ENCODE assay signal across 9 cellular contexts in the genomic region with DNA sequence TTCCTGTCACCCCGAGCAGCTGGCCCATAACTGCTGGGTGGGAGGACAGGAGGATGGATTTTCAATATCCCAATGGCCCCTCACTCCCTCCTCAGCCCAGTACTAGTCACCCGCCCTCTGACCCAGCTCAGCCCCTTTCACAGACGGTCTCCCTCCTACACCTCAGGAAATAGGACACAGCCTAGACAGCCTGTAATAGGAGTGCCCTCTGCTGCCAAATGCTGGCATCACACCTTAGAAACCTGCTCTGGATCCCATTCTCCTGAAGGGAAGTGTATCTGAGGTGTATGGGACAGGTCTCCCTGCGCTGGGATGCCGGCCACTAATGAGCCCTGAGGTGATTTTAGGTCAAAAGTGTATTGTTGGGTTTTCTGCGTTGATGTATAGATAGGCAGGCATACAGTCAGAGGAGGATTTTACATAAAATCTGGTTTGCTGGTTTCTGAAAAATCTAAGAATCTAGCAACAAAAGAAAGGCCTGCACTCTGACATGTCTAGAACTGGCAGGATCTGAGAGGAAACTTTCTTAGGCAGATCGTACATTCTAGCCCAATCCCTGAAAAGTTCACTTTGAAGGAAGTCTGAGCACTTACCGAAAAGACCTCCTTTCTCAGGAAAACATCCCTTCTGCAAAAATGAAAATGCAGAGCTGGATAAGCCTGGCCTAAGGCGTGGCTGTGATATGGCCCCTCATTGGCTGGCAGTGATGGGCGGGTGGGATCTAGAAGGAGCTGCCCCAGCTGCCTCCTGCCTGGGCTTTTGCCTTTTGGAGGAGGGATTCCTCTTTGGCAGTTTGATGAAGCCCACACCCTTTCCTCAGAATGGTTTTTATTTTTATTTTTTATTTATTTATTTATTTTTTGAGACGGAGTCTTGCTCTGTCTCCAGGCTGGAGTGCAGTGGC. TPM values are rescaled to one million over a fixed set of nuclear protein-coding genes. Genes with fewer than 3 reads are reported as not detected.
DNase-seq lines count a peak whose midpoint lies in the region; ATAC-seq and TF ChIP-seq lines count a peak whose summit lies in the region.
"Had no signal": no experiment of that assay in that cellular context is flagged by ENCODE, and none has a peak within 500 bp of the region (broad histone marks: within the 10 kb centered on the region; RNA-seq: fewer than 3 reads in every experiment).

No MANE protein-coding gene starts in this region.

- H3K27me3 ChIP-seq in DOHH2 (ENCODE audit: control insufficient read depth, low read length) (peaks cover 18% of the 10 kb centered on the region), GM23338 (ENCODE audit: insufficient read depth) (no peaks in the 10 kb centered on the region), PC-9 (ENCODE audit: insufficient read depth, low read depth) (no peaks in the 10 kb centered on the region), osteoblast (ENCODE audit: insufficient read depth, low read length) (no peaks in the 10 kb centered on the region), uterus (no peaks in the 10 kb centered on the region)

- H3K9me3 Mint-ChIP-seq in GM23338, result no peaks in the 10 kb centered on the region; the same call in 2 of the 3 replicates
- H3K9me3 Mint-ChIP-seq in activated T-helper 17 cell treated with anti-CD3 and anti-CD28 coated beads, Interleukin-2, amount 50 U/mL, for 72 hours, result no peaks in the 10 kb centered on the region
- H3K9me3 Mint-ChIP-seq: activated naive CD4-positive, alpha-beta T cell treated with anti-CD3 and anti-CD28 coated beads, Interleukin-2, amount 50 U/mL, for 24 hours had no signal

- H3K9me3 ChIP-seq in DOHH2 (ENCODE audit: control insufficient read depth, insufficient read depth, low read length) (no peaks in the 10 kb centered on the region), PC-9 (ENCODE audit: insufficient read depth, low read depth) (no peaks in the 10 kb centered on the region; the same call in 1 of the 2 replicates), osteoblast (ENCODE audit: low read depth, low read length) (no peaks in the 10 kb centered on the region), uterus (no peaks in the 10 kb centered on the region)

- no TSS peak for BruUV-seq in PC-9 (replicated peaks; lab: Mats Ljungman, UMichigan)

- TF ChIP-seq POLR2A in uterus (IDR thresholded peaks at IDR 0.05), result no peak

- DNase-seq in GM23338 (ENCODE audit: low spot score) (peak; percentile 93), LNCaP clone FGC (ENCODE audit: low read depth) (peak; percentile 37), PC-9 (peak; percentile 56 to 79), foreskin melanocyte (peak; percentile 52), osteoblast (ENCODE audit: insufficient read length, low spot score, missing footprints) (peak; percentile 88), uterus (peak; percentile 74 to 79)

- intact Hi-C loops in PC-9 (cut with micrococcal nuclease; ENCODE audit: unreplicated experiment) (loop anchor here (1.0 to 2.0 kb wide), 2 partner anchors 51 to 52 kb away; no protein-coding TSS in a partner anchor), uterus (cut with DNase I; ENCODE audit: low total_unique reads) (loop anchor here (5.0 kb wide), 1 partner anchor 52 kb away; no protein-coding TSS in a partner anchor)

- H3K4me3 ChIP-seq in DOHH2 (ENCODE audit: low read length), result no peak overlapping the region
- H3K4me3 ChIP-seq in GM23338, result no peak overlapping the region
- no peak overlapping the region for H3K4me3 ChIP-seq in LNCaP clone FGC (ENCODE audit: low read depth, low read length)
- no peak overlapping the region for H3K4me3 ChIP-seq in PC-9
- H3K4me3 ChIP-seq in osteoblast (ENCODE audit: insufficient read depth, low read length), result no peak overlapping the region
- no peak overlapping the region for H3K4me3 ChIP-seq in uterus

- no peak overlapping the region for H3K27ac Mint-ChIP-seq in GM23338
- no peak overlapping the region for H3K27ac Mint-ChIP-seq in activated T-helper 17 cell treated with anti-CD3 and anti-CD28 coated beads, Interleukin-2, amount 50 U/mL, for 72 hours
- H3K27ac Mint-ChIP-seq: activated naive CD4-positive, alpha-beta T cell treated with anti-CD3 and anti-CD28 coated beads, Interleukin-2, amount 50 U/mL, for 24 hours had no signal

- H3K79me2 ChIP-seq in DOHH2 (ENCODE audit: control insufficient read depth, low read length) (no peaks in the 10 kb centered on the region), GM23338 (replicated peaks; ENCODE audit: insufficient read depth) (peaks cover 4% of the 10 kb centered on the region; the same call in 1 of the 2 replicates), PC-9 (ENCODE audit: low read depth) (peaks cover 5% of the 10 kb centered on the region; the same call in 1 of the 2 replicates), osteoblast (ENCODE audit: insufficient read depth, low read length) (peaks cover 7% of the 10 kb centered on the region)

- H3K4me1 ChIP-seq in DOHH2 (ENCODE audit: control insufficient read depth, low read length) (peaks cover 5% of the 10 kb centered on the region; the same call in 1 of the 2 replicates), GM23338 (ENCODE audit: insufficient read depth) (peaks cover 11% of the 10 kb centered on the region), PC-9 (replicated peaks; ENCODE audit: insufficient read depth) (peaks cover 6% of the 10 kb centered on the region), osteoblast (ENCODE audit: insufficient read depth, low read length) (peaks cover 10% of the 10 kb centered on the region), uterus (no peaks in the 10 kb centered on the region)

- H3K4me2 ChIP-seq in DOHH2 (ENCODE audit: low read length) (no peak overlapping the region), GM23338 (no peak overlapping the region), PC-9 (no peak overlapping the region), osteoblast (ENCODE audit: insufficient read depth, low read length) (no peak overlapping the region)

- no peaks in the 10 kb centered on the region; the same call in 1 of the 3 replicates for H3K36me3 Mint-ChIP-seq in GM23338 (ENCODE audit: low read depth)
- H3K36me3 Mint-ChIP-seq in activated T-helper 17 cell treated with anti-CD3 and anti-CD28 coated beads, Interleukin-2, amount 50 U/mL, for 72 hours (ENCODE audit: low read depth), result no peaks in the 10 kb centered on the region
- H3K36me3 Mint-ChIP-seq: activated naive CD4-positive, alpha-beta T cell treated with anti-CD3 and anti-CD28 coated beads, Interleukin-2, amount 50 U/mL, for 24 hours had no signal

- peaks cover 11% of the 10 kb centered on the region for H3K4me1 Mint-ChIP-seq in GM23338
- H3K4me1 Mint-ChIP-seq in activated T-helper 17 cell treated with anti-CD3 and anti-CD28 coated beads, Interleukin-2, amount 50 U/mL, for 72 hours, result peaks cover 5% of the 10 kb centered on the region

- H3F3A ChIP-seq in DOHH2 (ENCODE audit: control insufficient read depth, insufficient read depth), result no peaks in the 10 kb centered on the region
- no peaks in the 10 kb centered on the region for H3F3A ChIP-seq in GM23338 (replicated peaks; ENCODE audit: low read depth)
- H3F3A ChIP-seq in PC-9 (ENCODE audit: insufficient read depth, low read depth), result peaks cover 8% of the 10 kb centered on the region; the same call in 1 of the 2 replicates

- CTCF ChIA-PET in PC-9 (lab: Charles Lee), result interaction anchor here (0.6 to 1.3 kb wide), 3 partner anchors 50 to 1378 kb away, joined by 3 to 7 read pairs (median 3); no protein-coding TSS in a partner anchor

- POLR2A ChIA-PET in PC-9 (lab: Charles Lee; ENCODE audit: unreplicated experiment), result no interaction called here

- TF ChIP-seq CTCF in DOHH2 (IDR thresholded peaks at IDR 0.05; ENCODE audit: low read depth, low read length, poor library complexity, severe bottlenecking) (peak; percentile 75), GM23338 (conservative IDR thresholded peaks at IDR 0.05; ENCODE audit: low read depth in 2 of 2) (peak; percentile 81 to 97), LNCaP clone FGC (IDR thresholded peaks at IDR 0.05; ENCODE audit: control insufficient read depth, extremely low read depth, insufficient read depth) (peak; percentile 96), PC-9 (conservative IDR thresholded peaks at IDR 0.05) (peak; percentile 91), osteoblast (IDR thresholded peaks at IDR 0.05; ENCODE audit: extremely low read depth, low read depth, low read length) (peak; percentile 96), uterus (IDR thresholded peaks at IDR 0.05) (peak; percentile 76 to 82 (median 78))

- H3K27ac ChIP-seq in DOHH2 (ENCODE audit: low read depth, low read length), result no peak overlapping the region
- no peak overlapping the region for H3K27ac ChIP-seq in GM23338 (ENCODE audit: low read depth)
- H3K27ac ChIP-seq in PC-9, result no peak overlapping the region
- H3K27ac ChIP-seq in osteoblast (ENCODE audit: low read depth, low read length), result no peak overlapping the region
- H3K27ac ChIP-seq in uterus, result peak overlapping the region in 1 of 2 donors; percentile 10

- H2AFZ ChIP-seq in GM23338 (no peak overlapping the region), PC-9 (no peak overlapping the region), osteoblast (ENCODE audit: low read length) (peak overlapping the region; percentile 7)

- H3K36me3 ChIP-seq in DOHH2 (ENCODE audit: control insufficient read depth, low read length), result no peaks in the 10 kb centered on the region
- H3K36me3 ChIP-seq in GM23338 (ENCODE audit: insufficient read depth), result peaks cover 3% of the 10 kb centered on the region; the same call in 1 of the 2 replicates
- no peaks in the 10 kb centered on the region for H3K36me3 ChIP-seq in PC-9 (ENCODE audit: low read depth)
- H3K36me3 ChIP-seq in osteoblast (ENCODE audit: insufficient read depth, low read length), result no peaks in the 10 kb centered on the region
- no peaks in the 10 kb centered on the region for H3K36me3 ChIP-seq in uterus

- H3K27me3 Mint-ChIP-seq in GM23338 (ENCODE audit: insufficient read depth, low read depth, poor library complexity), result peaks cover 8% of the 10 kb centered on the region
- H3K27me3 Mint-ChIP-seq in activated T-helper 17 cell treated with anti-CD3 and anti-CD28 coated beads, Interleukin-2, amount 50 U/mL, for 72 hours, result peaks cover 31% of the 10 kb centered on the region

- ATAC-seq in GM23338, result peak; percentile 67
- ATAC-seq in activated T-helper 17 cell treated with anti-CD3 and anti-CD28 coated beads, Interleukin-2, amount 50 U/mL, for 72 hours (replicated peaks), result peak; percentile 75

- H4K20me1 ChIP-seq in DOHH2 (ENCODE audit: control insufficient read depth, insufficient read depth, low read depth, low read length) (no peaks in the 10 kb centered on the region), GM23338 (replicated peaks; ENCODE audit: insufficient read depth) (no peaks in the 10 kb centered on the region), PC-9 (ENCODE audit: insufficient read depth) (no peaks in the 10 kb centered on the region), osteoblast (ENCODE audit: insufficient read depth, low read length) (no peaks in the 10 kb centered on the region)

- H3K4me3 Mint-ChIP-seq in GM23338, result no peak overlapping the region
- H3K4me3 Mint-ChIP-seq in activated T-helper 17 cell treated with anti-CD3 and anti-CD28 coated beads, Interleukin-2, amount 50 U/mL, for 72 hours, result no peak overlapping the region
- H3K4me3 Mint-ChIP-seq: activated naive CD4-positive, alpha-beta T cell treated with anti-CD3 and anti-CD28 coated beads, Interleukin-2, amount 50 U/mL, for 24 hours had no signal

- H3K9me2 ChIP-seq in DOHH2 (replicated peaks; ENCODE audit: control insufficient read depth, low read length) (no peaks in the 10 kb centered on the region), GM23338 (ENCODE audit: insufficient read depth) (no peaks in the 10 kb centered on the region), PC-9 (ENCODE audit: insufficient read depth) (no peaks in the 10 kb centered on the region)

RNA-seq across cellular contexts. Expression of a gene that starts 3.7 kb away (rescaled TPM):
- 11.4 and 19.5 TPM in 2 replicates for total RNA-seq in GM23338 (2014; rRNA removed; shearing (Covaris generic))
- 10.0 and 10.6 TPM in 2 replicates for polyA plus RNA-seq in GM23338 (2016; fragmentation: Nextera tagmentation; extraction: Ambion mirVana)
- total RNA-seq in PC-9 (2021) (2.3 and 6.1 TPM in 2 replicates), osteoblast (32.7 and 42.3 TPM in 2 replicates), uterus (10 to 100 TPM in 3 of 4 donors, 1 to 10 TPM in 1; 3.8 to 58.5 (median 32.7) TPM)
- total RNA-seq in activated T-helper 17 cell treated with anti-CD3 and anti-CD28 coated beads, Interleukin-2, amount 50 U/mL, for 72 hours, result not detected

RNA-seq across cellular contexts. Expression of a gene that starts 13.1 kb away (rescaled TPM):
- not detected in 2 replicates for total RNA-seq in GM23338 (2014; rRNA removed; shearing (Covaris generic))
- not detected in 2 replicates for polyA plus RNA-seq in GM23338 (2016; fragmentation: Nextera tagmentation; extraction: Ambion mirVana)
- total RNA-seq in PC-9 (2021) (not detected in 2 replicates), osteoblast (not detected in 2 replicates), uterus (not detected)
- total RNA-seq in activated T-helper 17 cell treated with anti-CD3 and anti-CD28 coated beads, Interleukin-2, amount 50 U/mL, for 72 hours, result not detected

RNA-seq across cellular contexts. Expression of a gene that starts 55.6 kb away (rescaled TPM):
- 17.2 and 17.5 TPM in 2 replicates for total RNA-seq in GM23338 (2014; rRNA removed; shearing (Covaris generic))
- polyA plus RNA-seq in GM23338 (2016; fragmentation: Nextera tagmentation; extraction: Ambion mirVana), result 8.1 and 9.7 TPM in 2 replicates
- 17.4 and 18.4 TPM in 2 replicates for total RNA-seq in PC-9 (2021)
- total RNA-seq in activated T-helper 17 cell treated with anti-CD3 and anti-CD28 coated beads, Interleukin-2, amount 50 U/mL, for 72 hours, result 10 to 100 TPM; 21.2 to 28.6 TPM
- total RNA-seq in osteoblast, result 16.3 and 17.1 TPM in 2 replicates
- total RNA-seq in uterus, result 10 to 100 TPM; 12.4 to 41.8 (median 25.3) TPM

Comparison
In these comparisons a context has a peak if more than half of its experiments do, and no peak if none do; other contexts are left out.
1. DNase-seq: peak in every context shown above with its lines; median percentile 93 in GM23338; 88 in osteoblast; 76 in uterus; 68 in PC-9; 52 in foreskin melanocyte; 37 in LNCaP clone FGC.